In the genomic region with DNA sequence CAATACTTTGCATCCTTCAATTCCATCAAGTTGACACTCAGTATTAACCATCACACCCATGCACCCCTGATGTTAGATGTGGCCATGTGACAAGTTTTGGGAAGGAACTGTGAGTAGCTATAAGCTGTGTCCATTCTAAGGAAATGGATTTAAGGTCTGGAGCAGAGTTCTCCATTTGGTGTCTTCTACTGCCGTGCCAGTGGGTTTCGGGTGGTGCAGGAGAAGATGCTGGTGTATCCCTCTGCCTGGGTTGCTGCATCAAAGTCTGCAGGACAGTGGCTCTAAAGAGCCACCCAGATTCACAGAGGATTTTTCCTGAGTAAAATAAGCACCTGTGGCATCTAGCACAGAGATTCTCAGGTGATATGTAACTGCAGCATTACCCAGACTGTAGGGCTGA, we compare ENCODE assay signal across 9 cellular contexts.
"Had no signal": no experiment of that assay in that cellular context is flagged by ENCODE, and none has a peak within 500 bp of the region (broad histone marks: within the 10 kb centered on the region; RNA-seq: fewer than 3 reads in every experiment).

No MANE protein-coding gene starts in this region.

- H3K27ac ChIP-seq: GM23248 had no signal

- H3K9me3 ChIP-seq: HAP-1 had no signal

- ATAC-seq: GM23338, HCT116 had no signal

- H3K4me1 ChIP-seq: HAP-1 had no signal

- DNase-seq: GM23248, GOT3, H7, H9, HCEC 1CT, HFFc6 had no signal

- H3K36me3 ChIP-seq: HAP-1 had no signal

- H2AFZ ChIP-seq: GM23248, GM23338 had no signal

- H3K4me2 ChIP-seq: GM23338 had no signal

- H3K4me3 ChIP-seq: GM23248, GM23338, HAP-1 had no signal

- H3K9ac ChIP-seq: GM23248 had no signal
